Comparison of ENCODE assay signal across 8 cellular contexts in genomic region chr1:178094752-178095645, GRCh38. TPM values are rescaled to one million over a fixed set of nuclear protein-coding genes. Genes with fewer than 3 reads are reported as not detected.
A peak's percentile ranks its signal among the peaks of the same experiment; 100 is the strongest.
DNase-seq lines count a peak whose midpoint lies in the region; ATAC-seq and TF ChIP-seq lines count a peak whose summit lies in the region.

No MANE protein-coding gene starts in this region.

- DNase-seq in heart right ventricle (no peak), cardiac septum (ENCODE audit: low spot score) (no peak), astrocyte of the hippocampus (ENCODE audit: low read depth, low spot score) (peak; percentile 61), lower lobe of right lung (no peak), iPS-NIHi7 (ENCODE audit: extremely low spot score) (no peak)

- TF ChIP-seq CTCF in heart right ventricle (IDR thresholded peaks at IDR 0.05) = no peak
- TF ChIP-seq CTCF in lower lobe of right lung (IDR thresholded peaks at IDR 0.05) = no peak

- 7 to 8% methylated on average over 11 of the region's 11 CpGs for WGBS in heart right ventricle, 2 donors
- WGBS in urinary bladder = 9% methylated on average over 11 of the region's 11 CpGs

- peaks cover 0 to 69% (median 59%) of the 10 kb centered on the region in 9 donors for H3K4me1 ChIP-seq in heart right ventricle
- H3K4me1 ChIP-seq in lower lobe of right lung = peaks cover 56% of the 10 kb centered on the region
- H3K4me1 ChIP-seq in urinary bladder (ENCODE audit: insufficient read depth) = no peaks in the 10 kb centered on the region

- H3K9me3 ChIP-seq in heart right ventricle (no peaks in the 10 kb centered on the region), lower lobe of right lung (no peaks in the 10 kb centered on the region)

- intact Hi-C loops in heart right ventricle (cut with DNase I) = loop anchor here in 9 of 10 donors (2.0 to 10.0 kb wide), 11 partner anchors 36 to 190 kb away; no protein-coding TSS in a partner anchor
- intact Hi-C loops in cardiac septum (cut with DNase I) = loop anchor here (5.0 kb wide), 4 partner anchors 37 to 97 kb away; no protein-coding TSS in a partner anchor
- intact Hi-C loops in lower lobe of right lung (cut with DNase I) = no loop called here

- no peaks in the 10 kb centered on the region for H3K36me3 ChIP-seq in heart right ventricle
- H3K36me3 ChIP-seq in lower lobe of right lung = no peaks in the 10 kb centered on the region
- H3K36me3 ChIP-seq in urinary bladder (ENCODE audit: insufficient read depth) = no peaks in the 10 kb centered on the region

- no peak for ATAC-seq in heart right ventricle
- no peak for ATAC-seq in lower lobe of right lung
- ATAC-seq in GM19455 (IDR thresholded peaks at IDR 0.05; ENCODE audit: unreplicated experiment) = no peak
- no peak for ATAC-seq in HG03159 (IDR thresholded peaks at IDR 0.05; ENCODE audit: unreplicated experiment)

- H3K4me3 ChIP-seq in heart right ventricle = peak overlapping the region; percentile 45 to 100 (median 96)
- peak overlapping the region; percentile 97 for H3K4me3 ChIP-seq in lower lobe of right lung
- peak overlapping the region; percentile 88 for H3K4me3 ChIP-seq in urinary bladder (ENCODE audit: low read depth, low read length)

- H3K27ac ChIP-seq in heart right ventricle (peak overlapping the region; percentile 75 to 97 (median 94)), lower lobe of right lung (peak overlapping the region; percentile 89), urinary bladder (ENCODE audit: low read depth) (no peak overlapping the region)

- peaks cover 0 to 14% (median 0%) of the 10 kb centered on the region in 7 donors for H3K27me3 ChIP-seq in heart right ventricle
- no peaks in the 10 kb centered on the region for H3K27me3 ChIP-seq in lower lobe of right lung (ENCODE audit: low read depth)

RNA-seq across cellular contexts. Expression of gene RASAL2, which starts 1.1 kb away (rescaled TPM):
- total RNA-seq in heart right ventricle (10 to 100 TPM; 26.5 to 59.8 (median 40.0) TPM), cardiac septum (45.8 TPM), lower lobe of right lung (48.3 TPM), urinary bladder (29.2 TPM)
- polyA plus RNA-seq in heart right ventricle (1 to 10 TPM; 3.5 to 9.1 TPM), urinary bladder (8.8 TPM)
